ENCODE assay signal across 24 cellular contexts in the genomic region with DNA sequence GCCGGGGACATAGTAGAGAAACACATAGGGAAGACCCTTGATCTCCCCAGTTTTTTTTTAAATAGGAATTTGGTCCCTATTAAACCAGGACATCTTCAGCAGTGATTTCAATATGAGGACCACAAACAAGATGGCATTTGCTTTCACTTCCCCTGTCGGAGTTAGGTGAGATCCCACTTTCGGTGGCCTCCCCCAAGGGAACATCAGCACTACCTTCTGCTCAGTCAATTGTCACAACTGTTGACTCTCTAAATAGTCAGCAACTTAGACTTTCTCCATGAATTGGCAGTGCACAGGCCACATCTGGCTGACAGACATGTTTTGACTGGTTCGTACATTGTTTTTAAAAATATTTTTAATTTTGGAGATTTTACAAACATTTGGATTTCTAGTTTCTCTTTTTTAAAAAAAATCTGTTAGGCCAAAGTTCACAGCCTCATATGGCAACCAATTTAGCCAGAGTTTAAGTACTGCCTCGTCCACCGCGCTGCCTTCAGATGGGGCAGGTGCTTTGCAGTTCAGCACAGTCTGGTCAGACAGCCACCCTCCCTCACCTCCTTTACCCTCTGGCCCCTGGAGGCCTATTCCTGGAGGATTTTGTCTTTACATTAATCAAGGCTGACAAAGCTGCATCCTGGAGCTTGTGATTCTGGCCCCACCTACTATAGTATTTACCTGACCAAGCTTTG.
DNase-seq lines count a peak whose midpoint lies in the region; ATAC-seq and TF ChIP-seq lines count a peak whose summit lies in the region.
"Had no signal": no experiment of that assay in that cellular context is flagged by ENCODE, and none has a peak within 500 bp of the region (broad histone marks: within the 10 kb centered on the region; RNA-seq: fewer than 3 reads in every experiment).

No MANE protein-coding gene starts in this region.

- no peak overlapping the region for H3K27ac ChIP-seq in tibial nerve
- H3K27ac ChIP-seq: 22Rv1; BLaER1 treated with 17β-estradiol and CSF1 and Interleukin-3, amounts not matched to agents 10 nM and 100 nM; KMS-11; psoas muscle had no signal

- H3K36me3 ChIP-seq in tibial nerve, result no peaks in the 10 kb centered on the region
- H3K36me3 ChIP-seq: BLaER1 treated with 17β-estradiol and CSF1 and Interleukin-3, amounts not matched to agents 10 nM and 100 nM had no signal

- no peaks in the 10 kb centered on the region for H3K27me3 ChIP-seq in tibial nerve
- H3K27me3 ChIP-seq: BLaER1 treated with 17β-estradiol and CSF1 and Interleukin-3, amounts not matched to agents 10 nM and 100 nM had no signal

- no peaks in the 10 kb centered on the region for H3K4me1 ChIP-seq in tibial nerve
- H3K4me1 ChIP-seq: psoas muscle had no signal

- no peak for TF ChIP-seq POLR2A in tibial nerve (IDR thresholded peaks at IDR 0.05)

- WGBS in tibial nerve, 2 donors, result 74 to 79% methylated on average over 7 of the region's 7 CpGs

- no peak for TF ChIP-seq CTCF in tibial nerve (IDR thresholded peaks at IDR 0.05)

- peak; percentile 66 for DNase-seq in DMS153 treated with DMSO at 0.1 percent for 48 hours (lab: John Stamatoyannopoulos, UW; ENCODE audit: unreplicated experiment)
- no peak for DNase-seq in DMS153 (lab: John Stamatoyannopoulos, UW)
- peak; percentile 78 for DNase-seq in NAMALWA (ENCODE audit: low spot score)
- DNase-seq in NCI-H526 (lab: John Stamatoyannopoulos, UW), result no peak
- DNase-seq in activated CD4-positive, alpha-beta T cell treated with anti-CD3 and anti-CD28 coated beads, Interleukin-2, amount 50 U/mL, for 4 hours, result no peak
- DNase-seq in tibial nerve (ENCODE audit: low spot score in 2 of 2), result no peak
- DNase-seq: activated CD4-positive, alpha-beta T cell treated with anti-CD3 and anti-CD28 coated beads for 48 hours; activated CD8-positive, alpha-beta memory T cell treated with anti-CD3 and anti-CD28 coated beads, Interleukin-2, amount 50 U/mL, for 4 hours; activated effector memory CD4-positive, alpha-beta T cell treated with anti-CD3 and anti-CD28 coated beads, Interleukin-2, amount 50 U/mL, for 16 hours; amniotic stem cell; central memory CD4-positive, alpha-beta T cell; hypothalamus; kidney; NCI-H1092 treated with DMSO at 0.1 percent for 48 hours; NCI-H2171; nephron progenitor cell; psoas muscle had no signal

- peak; percentile 54 for ATAC-seq in HG02642 (IDR thresholded peaks at IDR 0.05; ENCODE audit: poor library complexity, unreplicated experiment)
- no peak for ATAC-seq in HG03457 (IDR thresholded peaks at IDR 0.05; ENCODE audit: unreplicated experiment)
- ATAC-seq: HCT116, psoas muscle had no signal

- no peaks in the 10 kb centered on the region for H3K9me3 ChIP-seq in tibial nerve
- H3K9me3 ChIP-seq: BLaER1 treated with 17β-estradiol and CSF1 and Interleukin-3, amounts not matched to agents 10 nM and 100 nM; psoas muscle had no signal

- no peak overlapping the region for H3K4me3 ChIP-seq in tibial nerve
- H3K4me3 ChIP-seq: BLaER1 treated with 17β-estradiol and CSF1 and Interleukin-3, amounts not matched to agents 10 nM and 100 nM; psoas muscle; smooth muscle cell had no signal

- no peak for TF ChIP-seq EP300 in tibial nerve (IDR thresholded peaks at IDR 0.05)

Comparison
In these comparisons a context has a peak if more than half of its experiments do, and no peak if none do; other contexts are left out.
1. DNase-seq: peak in DMS153 treated with DMSO at 0.1 percent for 48 hours (single experiment) and NAMALWA (single experiment); none in DMS153 (single experiment), NCI-H526 (0 of 2), activated CD4-positive, alpha-beta T cell treated with anti-CD3 and anti-CD28 coated beads, Interleukin-2, amount 50 U/mL, for 4 hours (0 of 2) and tibial nerve (0 of 2).